ENCODE assay signal across 30 cellular contexts in genomic region chr3:172782235-172782634, GRCh38.
"Had no signal": no experiment of that assay in that cellular context is flagged by ENCODE, and none has a peak within 500 bp of the region (broad histone marks: within the 10 kb centered on the region; RNA-seq: fewer than 3 reads in every experiment).

No MANE protein-coding gene starts in this region.

- H3K36me3 ChIP-seq: ascending aorta, cardiac muscle cell, colonic mucosa had no signal

- H3K4me3 ChIP-seq: ascending aorta, cardiac muscle cell, colonic mucosa, MG63, PC-9 had no signal

- ATAC-seq: activated CD8-positive, alpha-beta T cell treated with anti-CD3 and anti-CD28 coated beads for 36 hours; activated T-cell treated with anti-CD3 and anti-CD28 coated beads, Interleukin-2, amount 50 U/mL, for 72 hours; activated T-helper 17 cell treated with anti-CD3 and anti-CD28 coated beads, Interleukin-2, amount 50 U/mL, for 72 hours had no signal

- H3K27me3 ChIP-seq: ascending aorta, cardiac muscle cell, colonic mucosa, MG63 had no signal

- H2AFZ ChIP-seq: PC-9 had no signal

- H3K4me1 ChIP-seq: ascending aorta, colonic mucosa had no signal

- H3K4me2 ChIP-seq: PC-9 had no signal

- DNase-seq: activated CD4-positive, alpha-beta T cell treated with anti-CD3 and anti-CD28 coated beads for 1 hour; activated CD4-positive, alpha-beta T cell treated with anti-CD3 and anti-CD28 coated beads, Interleukin-2, amount 10 ng/mL, durations not matched to agents 24 days and 14 days; activated CD4-positive, alpha-beta T cell treated with anti-CD3 and anti-CD28 coated beads, Interleukin-2, amount 50 U/mL, for 4 hours; activated CD4-positive, CD25-positive, alpha-beta regulatory T cell; activated CD8-positive, alpha-beta T cell treated with anti-CD3 and anti-CD28 coated beads for 36 hours; activated effector memory CD4-positive, alpha-beta T cell treated with anti-CD3 and anti-CD28 coated beads, Interleukin-2, amount 50 U/mL, for 16 hours; activated naive CD4-positive, alpha-beta T cell; activated naive CD4-positive, alpha-beta T cell treated with anti-CD3 and anti-CD28 coated beads, Interleukin-2, amount 50 U/mL, for 16 hours; activated naive CD8-positive, alpha-beta T cell treated with anti-CD3 and anti-CD28 coated beads for 36 hours; activated T-cell treated with anti-CD3 and anti-CD28 coated beads, Interleukin-2, amount 50 U/mL, for 1 hour; activated T-cell treated with anti-CD3 and anti-CD28 coated beads, Interleukin-2, amount 50 U/mL, for 72 hours; amniotic stem cell; colonic mucosa; Kasumi-1; KBM-7; MG63; NCI-H1048; NCI-H146; NCI-H187; NCI-H2029 treated with DMSO at 0.1 percent for 48 hours; NCI-H2107; NCI-H510A; NCI-H526; PC-9; Right ventricle myocardium superior; T1000; WERI-Rb-1 had no signal

- H3K27ac ChIP-seq: ascending aorta, cardiac muscle cell, colonic mucosa, PC-9, WERI-Rb-1 had no signal

- H3K9me3 ChIP-seq: ascending aorta, colonic mucosa, MG63 had no signal
